In the genomic region with DNA sequence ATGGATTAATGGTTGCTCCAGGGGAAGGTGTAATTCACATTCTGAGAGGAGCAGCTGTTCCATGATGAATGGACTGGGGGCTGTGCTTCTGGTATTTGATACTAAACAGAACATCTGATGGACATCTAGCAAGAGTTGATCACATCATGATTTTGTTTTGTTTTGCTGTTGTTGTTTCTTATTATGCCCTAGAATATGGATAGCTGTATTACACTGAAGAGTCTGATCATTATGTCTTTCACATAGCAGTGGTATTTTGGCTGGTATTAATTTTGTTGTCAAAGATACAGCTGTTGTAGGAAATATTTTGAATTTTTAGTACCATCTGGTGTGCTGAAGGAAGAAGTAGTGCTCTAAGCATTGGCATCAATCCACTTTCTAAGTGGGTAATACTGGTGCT, we compare ENCODE assay signal across 2 cellular contexts.
TF ChIP-seq lines count a peak whose summit lies in the region.

No MANE protein-coding gene starts in this region.

TF ChIP-seq in SK-N-SH, 30 proteins besides CTCF, POLR2A, EP300 and RAD21 (continued from another document):
- no peak for TF ChIP-seq NFIC (IDR thresholded peaks at IDR 0.05; ENCODE audit: borderline replicate concordance)
- TF ChIP-seq MXI1 (IDR thresholded peaks at IDR 0.05; ENCODE audit: low read depth, low read length): no peak
TF ChIP-seq in SK-N-SH: peak in this region for 0.

TF ChIP-seq in SK-N-SH treated with all-trans-retinoic acid at 6 μM for 48 hours, 23 proteins besides CTCF, POLR2A, EP300 and RAD21 (continued from another document):
- TF ChIP-seq, protein P1, sequence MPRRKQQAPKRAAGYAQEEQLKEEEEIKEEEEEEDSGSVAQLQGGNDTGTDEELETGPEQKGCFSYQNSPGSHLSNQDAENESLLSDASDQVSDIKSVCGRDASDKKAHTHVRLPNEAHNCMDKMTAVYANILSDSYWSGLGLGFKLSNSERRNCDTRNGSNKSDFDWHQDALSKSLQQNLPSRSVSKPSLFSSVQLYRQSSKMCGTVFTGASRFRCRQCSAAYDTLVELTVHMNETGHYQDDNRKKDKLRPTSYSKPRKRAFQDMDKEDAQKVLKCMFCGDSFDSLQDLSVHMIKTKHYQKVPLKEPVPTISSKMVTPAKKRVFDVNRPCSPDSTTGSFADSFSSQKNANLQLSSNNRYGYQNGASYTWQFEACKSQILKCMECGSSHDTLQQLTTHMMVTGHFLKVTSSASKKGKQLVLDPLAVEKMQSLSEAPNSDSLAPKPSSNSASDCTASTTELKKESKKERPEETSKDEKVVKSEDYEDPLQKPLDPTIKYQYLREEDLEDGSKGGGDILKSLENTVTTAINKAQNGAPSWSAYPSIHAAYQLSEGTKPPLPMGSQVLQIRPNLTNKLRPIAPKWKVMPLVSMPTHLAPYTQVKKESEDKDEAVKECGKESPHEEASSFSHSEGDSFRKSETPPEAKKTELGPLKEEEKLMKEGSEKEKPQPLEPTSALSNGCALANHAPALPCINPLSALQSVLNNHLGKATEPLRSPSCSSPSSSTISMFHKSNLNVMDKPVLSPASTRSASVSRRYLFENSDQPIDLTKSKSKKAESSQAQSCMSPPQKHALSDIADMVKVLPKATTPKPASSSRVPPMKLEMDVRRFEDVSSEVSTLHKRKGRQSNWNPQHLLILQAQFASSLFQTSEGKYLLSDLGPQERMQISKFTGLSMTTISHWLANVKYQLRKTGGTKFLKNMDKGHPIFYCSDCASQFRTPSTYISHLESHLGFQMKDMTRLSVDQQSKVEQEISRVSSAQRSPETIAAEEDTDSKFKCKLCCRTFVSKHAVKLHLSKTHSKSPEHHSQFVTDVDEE (CRISPR knock-in tag; IDR thresholded peaks at IDR 0.05): no peak
